Comparison of ENCODE assay signal across 23 cellular contexts in the genomic region with DNA sequence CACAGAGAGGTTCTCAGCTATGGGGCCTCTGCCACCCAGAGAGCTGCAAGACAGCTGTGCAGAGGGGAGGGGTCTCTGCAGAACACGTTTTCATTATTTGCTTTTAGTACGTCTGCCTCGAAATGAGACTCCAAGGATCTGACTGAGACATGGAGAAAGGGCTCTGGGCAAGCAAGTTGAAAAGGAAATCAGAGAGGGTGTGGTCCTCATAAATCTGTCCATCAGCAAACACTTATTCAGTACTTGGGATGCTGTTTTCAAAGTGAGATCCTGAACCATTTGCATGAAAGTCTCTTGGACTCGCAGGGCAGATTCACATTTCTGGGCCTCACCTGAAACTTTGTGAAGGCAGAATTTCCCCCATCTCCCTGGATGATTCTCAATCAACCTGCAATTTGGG.
"Had no signal": no experiment of that assay in that cellular context is flagged by ENCODE, and none has a peak within 500 bp of the region (broad histone marks: within the 10 kb centered on the region; RNA-seq: fewer than 3 reads in every experiment).

No MANE protein-coding gene starts in this region.

- H3K27me3 Mint-ChIP-seq: activated naive CD8-positive, alpha-beta T cell treated with anti-CD3 and anti-CD28 coated beads, Interleukin-2, amount 50 U/mL, for 24 hours had no signal

- DNase-seq: activated B cell treated with CpG ODN at 0.5 μM for 24 hours; activated CD4-positive, alpha-beta T cell treated with anti-CD3 and anti-CD28 coated beads for 1 hour; activated CD4-positive, alpha-beta T cell treated with anti-CD3 and anti-CD28 coated beads, Interleukin-2, amount 10 ng/mL, durations not matched to agents 24 days and 14 days; activated CD4-positive, alpha-beta T cell treated with anti-CD3 and anti-CD28 coated beads, Interleukin-2, amount 50 U/mL, for 48 hours; activated effector memory CD4-positive, alpha-beta T cell treated with anti-CD3 and anti-CD28 coated beads, Interleukin-2, amount 50 U/mL, for 16 hours; activated naive CD4-positive, alpha-beta T cell treated with Interleukin-2 at 50 U/mL for 16 hours; activated naive CD8-positive, alpha-beta T cell treated with anti-CD3 and anti-CD28 coated beads, Interleukin-2, amount 50 U/mL, for 24 hours; activated T-cell treated with anti-CD3 and anti-CD28 coated beads, Interleukin-2, amount 50 U/mL, for 4 hours; amniotic stem cell; Karpas-422; MM.1S; NCI-H1105; NCI-H2171; NCI-H226; NCI-H526; PC-9; SIG-M5; T-helper 17 cell; T-helper 9 cell had no signal

- H2AFZ ChIP-seq: PC-9 had no signal

- H3K4me3 Mint-ChIP-seq: activated B cell treated with CpG ODN at 0.5 μM for 24 hours; activated CD4-positive, alpha-beta T cell treated with anti-CD3 and anti-CD28 coated beads, Interleukin-2, amount 10 ng/mL, durations not matched to agents 24 days and 14 days; activated naive CD8-positive, alpha-beta T cell treated with anti-CD3 and anti-CD28 coated beads, Interleukin-2, amount 50 U/mL, for 24 hours; activated T-cell treated with anti-CD3 and anti-CD28 coated beads, Interleukin-2, amount 50 U/mL, for 4 hours; central memory CD8-positive, alpha-beta T cell; T-helper 17 cell had no signal

- H3K9me3 Mint-ChIP-seq: activated B cell treated with CpG ODN at 0.5 μM for 24 hours; activated CD4-positive, alpha-beta T cell treated with anti-CD3 and anti-CD28 coated beads, Interleukin-2, amount 10 ng/mL, durations not matched to agents 24 days and 14 days; activated naive CD8-positive, alpha-beta T cell treated with anti-CD3 and anti-CD28 coated beads, Interleukin-2, amount 50 U/mL, for 24 hours; activated T-cell treated with anti-CD3 and anti-CD28 coated beads, Interleukin-2, amount 50 U/mL, for 4 hours; central memory CD8-positive, alpha-beta T cell had no signal

- H3K36me3 Mint-ChIP-seq: activated naive CD4-positive, alpha-beta T cell treated with anti-CD3 and anti-CD28 coated beads, Interleukin-2, amount 50 U/mL, for 72 hours had no signal

- H3K36me3 ChIP-seq: ascending aorta had no signal

- H3K27me3 ChIP-seq: ascending aorta, body of pancreas had no signal

- H3K4me3 ChIP-seq: ascending aorta, body of pancreas, PC-9 had no signal

- H3K27ac ChIP-seq: ascending aorta, body of pancreas, PC-9 had no signal

- H3K4me2 ChIP-seq: PC-9 had no signal

- H3K27ac Mint-ChIP-seq: activated B cell treated with CpG ODN at 0.5 μM for 24 hours; activated CD4-positive, alpha-beta T cell treated with anti-CD3 and anti-CD28 coated beads, Interleukin-2, amount 10 ng/mL, durations not matched to agents 24 days and 14 days; activated naive CD4-positive, alpha-beta T cell treated with anti-CD3 and anti-CD28 coated beads, Interleukin-2, amount 50 U/mL, for 72 hours; activated naive CD8-positive, alpha-beta T cell treated with anti-CD3 and anti-CD28 coated beads, Interleukin-2, amount 50 U/mL, for 24 hours; T-helper 17 cell had no signal

- ATAC-seq: activated naive CD4-positive, alpha-beta T cell treated with anti-CD3 and anti-CD28 coated beads, Interleukin-2, amount 50 U/mL, for 72 hours; activated naive CD8-positive, alpha-beta T cell treated with anti-CD3 and anti-CD28 coated beads, Interleukin-2, amount 50 U/mL, for 24 hours; activated T-cell treated with anti-CD3 and anti-CD28 coated beads, Interleukin-2, amount 50 U/mL, for 4 hours; T-helper 17 cell had no signal

- H3K4me1 ChIP-seq: ascending aorta had no signal

- H3K9me3 ChIP-seq: ascending aorta, body of pancreas had no signal

- H3K4me1 Mint-ChIP-seq: activated B cell treated with CpG ODN at 0.5 μM for 24 hours; activated CD4-positive, alpha-beta T cell treated with anti-CD3 and anti-CD28 coated beads, Interleukin-2, amount 10 ng/mL, durations not matched to agents 24 days and 14 days; activated naive CD8-positive, alpha-beta T cell treated with anti-CD3 and anti-CD28 coated beads, Interleukin-2, amount 50 U/mL, for 24 hours; central memory CD8-positive, alpha-beta T cell had no signal
